In the genomic region with DNA sequence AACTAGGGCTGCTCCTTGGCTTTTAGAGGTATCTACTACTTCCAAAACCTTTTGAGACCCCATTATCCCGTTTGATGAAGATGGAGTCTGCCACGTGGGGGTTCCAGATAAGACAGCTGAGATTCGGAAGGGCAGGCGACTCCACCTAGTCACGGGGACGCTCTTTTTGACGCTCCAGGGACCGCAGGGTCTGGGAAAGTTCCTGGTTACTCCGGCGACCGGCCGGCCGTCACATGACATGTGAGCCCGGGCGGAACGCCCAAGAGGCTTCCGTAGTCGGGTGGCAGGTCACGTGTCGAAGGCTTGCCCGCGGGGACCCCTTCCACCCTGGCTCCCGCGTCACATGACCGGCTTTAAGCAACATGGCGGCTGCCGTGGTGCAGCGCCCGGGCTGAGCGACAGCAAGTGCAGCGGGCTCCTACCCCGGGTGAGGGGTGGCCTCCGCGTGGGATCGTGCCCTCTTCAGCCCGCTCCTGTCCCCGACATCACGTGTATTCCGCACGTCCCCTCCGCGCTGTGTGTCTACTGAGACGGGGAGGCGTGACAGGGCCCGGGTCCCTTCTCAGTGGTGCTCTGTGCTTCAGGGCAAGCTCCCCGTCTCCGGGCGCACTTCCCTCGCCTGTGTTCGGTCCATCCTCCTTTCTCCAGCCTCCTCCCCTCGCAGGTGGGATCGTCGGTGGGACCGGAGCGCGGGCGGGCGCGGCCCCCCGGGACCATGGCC, we compare ENCODE assay signal across 1 cellular context.
TF ChIP-seq lines count a peak whose summit lies in the region.

A gene with protein sequence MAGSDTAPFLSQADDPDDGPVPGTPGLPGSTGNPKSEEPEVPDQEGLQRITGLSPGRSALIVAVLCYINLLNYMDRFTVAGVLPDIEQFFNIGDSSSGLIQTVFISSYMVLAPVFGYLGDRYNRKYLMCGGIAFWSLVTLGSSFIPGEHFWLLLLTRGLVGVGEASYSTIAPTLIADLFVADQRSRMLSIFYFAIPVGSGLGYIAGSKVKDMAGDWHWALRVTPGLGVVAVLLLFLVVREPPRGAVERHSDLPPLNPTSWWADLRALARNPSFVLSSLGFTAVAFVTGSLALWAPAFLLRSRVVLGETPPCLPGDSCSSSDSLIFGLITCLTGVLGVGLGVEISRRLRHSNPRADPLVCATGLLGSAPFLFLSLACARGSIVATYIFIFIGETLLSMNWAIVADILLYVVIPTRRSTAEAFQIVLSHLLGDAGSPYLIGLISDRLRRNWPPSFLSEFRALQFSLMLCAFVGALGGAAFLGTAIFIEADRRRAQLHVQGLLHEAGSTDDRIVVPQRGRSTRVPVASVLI (plus strand): TSS at position 342 of the 721 bp plus-strand sequence. CDS start 374 bp downstream, at position 716.

TF ChIP-seq in HepG2, 621 proteins besides CTCF, POLR2A, EP300 and RAD21 (continued from another document and continues in another):
- TF ChIP-seq, protein P1, sequence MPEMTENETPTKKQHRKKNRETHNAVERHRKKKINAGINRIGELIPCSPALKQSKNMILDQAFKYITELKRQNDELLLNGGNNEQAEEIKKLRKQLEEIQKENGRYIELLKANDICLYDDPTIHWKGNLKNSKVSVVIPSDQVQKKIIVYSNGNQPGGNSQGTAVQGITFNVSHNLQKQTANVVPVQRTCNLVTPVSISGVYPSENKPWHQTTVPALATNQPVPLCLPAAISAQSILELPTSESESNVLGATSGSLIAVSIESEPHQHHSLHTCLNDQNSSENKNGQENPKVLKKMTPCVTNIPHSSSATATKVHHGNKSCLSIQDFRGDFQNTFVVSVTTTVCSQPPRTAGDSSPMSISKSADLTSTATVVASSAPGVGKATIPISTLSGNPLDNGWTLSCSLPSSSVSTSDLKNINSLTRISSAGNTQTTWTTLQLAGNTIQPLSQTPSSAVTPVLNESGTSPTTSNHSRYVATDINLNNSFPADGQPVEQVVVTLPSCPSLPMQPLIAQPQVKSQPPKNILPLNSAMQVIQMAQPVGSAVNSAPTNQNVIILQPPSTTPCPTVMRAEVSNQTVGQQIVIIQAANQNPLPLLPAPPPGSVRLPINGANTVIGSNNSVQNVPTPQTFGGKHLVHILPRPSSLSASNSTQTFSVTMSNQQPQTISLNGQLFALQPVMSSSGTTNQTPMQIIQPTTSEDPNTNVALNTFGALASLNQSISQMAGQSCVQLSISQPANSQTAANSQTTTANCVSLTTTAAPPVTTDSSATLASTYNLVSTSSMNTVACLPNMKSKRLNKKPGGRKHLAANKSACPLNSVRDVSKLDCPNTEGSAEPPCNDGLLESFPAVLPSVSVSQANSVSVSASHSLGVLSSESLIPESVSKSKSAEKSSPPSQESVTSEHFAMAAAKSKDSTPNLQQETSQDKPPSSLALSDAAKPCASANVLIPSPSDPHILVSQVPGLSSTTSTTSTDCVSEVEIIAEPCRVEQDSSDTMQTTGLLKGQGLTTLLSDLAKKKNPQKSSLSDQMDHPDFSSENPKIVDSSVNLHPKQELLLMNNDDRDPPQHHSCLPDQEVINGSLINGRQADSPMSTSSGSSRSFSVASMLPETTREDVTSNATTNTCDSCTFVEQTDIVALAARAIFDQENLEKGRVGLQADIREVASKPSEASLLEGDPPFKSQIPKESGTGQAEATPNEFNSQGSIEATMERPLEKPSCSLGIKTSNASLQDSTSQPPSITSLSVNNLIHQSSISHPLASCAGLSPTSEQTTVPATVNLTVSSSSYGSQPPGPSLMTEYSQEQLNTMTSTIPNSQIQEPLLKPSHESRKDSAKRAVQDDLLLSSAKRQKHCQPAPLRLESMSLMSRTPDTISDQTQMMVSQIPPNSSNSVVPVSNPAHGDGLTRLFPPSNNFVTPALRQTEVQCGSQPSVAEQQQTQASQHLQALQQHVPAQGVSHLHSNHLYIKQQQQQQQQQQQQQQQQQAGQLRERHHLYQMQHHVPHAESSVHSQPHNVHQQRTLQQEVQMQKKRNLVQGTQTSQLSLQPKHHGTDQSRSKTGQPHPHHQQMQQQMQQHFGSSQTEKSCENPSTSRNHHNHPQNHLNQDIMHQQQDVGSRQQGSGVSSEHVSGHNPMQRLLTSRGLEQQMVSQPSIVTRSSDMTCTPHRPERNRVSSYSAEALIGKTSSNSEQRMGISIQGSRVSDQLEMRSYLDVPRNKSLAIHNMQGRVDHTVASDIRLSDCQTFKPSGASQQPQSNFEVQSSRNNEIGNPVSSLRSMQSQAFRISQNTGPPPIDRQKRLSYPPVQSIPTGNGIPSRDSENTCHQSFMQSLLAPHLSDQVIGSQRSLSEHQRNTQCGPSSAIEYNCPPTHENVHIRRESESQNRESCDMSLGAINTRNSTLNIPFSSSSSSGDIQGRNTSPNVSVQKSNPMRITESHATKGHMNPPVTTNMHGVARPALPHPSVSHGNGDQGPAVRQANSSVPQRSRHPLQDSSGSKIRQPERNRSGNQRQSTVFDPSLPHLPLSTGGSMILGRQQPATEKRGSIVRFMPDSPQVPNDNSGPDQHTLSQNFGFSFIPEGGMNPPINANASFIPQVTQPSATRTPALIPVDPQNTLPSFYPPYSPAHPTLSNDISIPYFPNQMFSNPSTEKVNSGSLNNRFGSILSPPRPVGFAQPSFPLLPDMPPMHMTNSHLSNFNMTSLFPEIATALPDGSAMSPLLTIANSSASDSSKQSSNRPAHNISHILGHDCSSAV (CRISPR knock-in tag; IDR thresholded peaks at IDR 0.05; ENCODE audit: borderline replicate concordance), result no peak
- TF ChIP-seq, protein P2, sequence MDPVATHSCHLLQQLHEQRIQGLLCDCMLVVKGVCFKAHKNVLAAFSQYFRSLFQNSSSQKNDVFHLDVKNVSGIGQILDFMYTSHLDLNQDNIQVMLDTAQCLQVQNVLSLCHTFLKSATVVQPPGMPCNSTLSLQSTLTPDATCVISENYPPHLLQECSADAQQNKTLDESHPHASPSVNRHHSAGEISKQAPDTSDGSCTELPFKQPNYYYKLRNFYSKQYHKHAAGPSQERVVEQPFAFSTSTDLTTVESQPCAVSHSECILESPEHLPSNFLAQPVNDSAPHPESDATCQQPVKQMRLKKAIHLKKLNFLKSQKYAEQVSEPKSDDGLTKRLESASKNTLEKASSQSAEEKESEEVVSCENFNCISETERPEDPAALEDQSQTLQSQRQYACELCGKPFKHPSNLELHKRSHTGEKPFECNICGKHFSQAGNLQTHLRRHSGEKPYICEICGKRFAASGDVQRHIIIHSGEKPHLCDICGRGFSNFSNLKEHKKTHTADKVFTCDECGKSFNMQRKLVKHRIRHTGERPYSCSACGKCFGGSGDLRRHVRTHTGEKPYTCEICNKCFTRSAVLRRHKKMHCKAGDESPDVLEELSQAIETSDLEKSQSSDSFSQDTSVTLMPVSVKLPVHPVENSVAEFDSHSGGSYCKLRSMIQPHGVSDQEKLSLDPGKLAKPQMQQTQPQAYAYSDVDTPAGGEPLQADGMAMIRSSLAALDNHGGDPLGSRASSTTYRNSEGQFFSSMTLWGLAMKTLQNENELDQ (CRISPR knock-in tag; IDR thresholded peaks at IDR 0.05; ENCODE audit: borderline replicate concordance), result no peak
- TF ChIP-seq HIVEP1 (CRISPR knock-in tag; IDR thresholded peaks at IDR 0.05) (peak; percentile 98), PRMT3 (CRISPR knock-in tag; IDR thresholded peaks at IDR 0.05; ENCODE audit: borderline replicate concordance, low read depth) (no peak), DR1 (CRISPR knock-in tag; IDR thresholded peaks at IDR 0.05) (peak; percentile 90), ZNF883 (CRISPR knock-in tag; IDR thresholded peaks at IDR 0.05; ENCODE audit: not compliant biosample characterization) (peak; percentile 91), ZNF556 (CRISPR knock-in tag; IDR thresholded peaks at IDR 0.05; ENCODE audit: borderline replicate concordance) (peak; percentile 91; the same call in 1 of the 2 replicates), PPARG (CRISPR knock-in tag; conservative IDR thresholded peaks at IDR 0.05) (0 out of 2 replicates have a peak, but pooled peaks have one; percentile 29), TEAD3 (CRISPR knock-in tag; optimal IDR thresholded peaks at IDR 0.05; ENCODE audit: borderline replicate concordance) (peak; percentile 65), ATM (IDR thresholded peaks at IDR 0.05; ENCODE audit: borderline replicate concordance) (no peak), PAWR (CRISPR knock-in tag; IDR thresholded peaks at IDR 0.05; ENCODE audit: borderline replicate concordance) (0 out of 2 replicates have a peak, but pooled peaks have one; percentile 58), CHD2 (IDR thresholded peaks at IDR 0.05; ENCODE audit: low read depth, low read length) (no peak), STAT5B (CRISPR knock-in tag; IDR thresholded peaks at IDR 0.05) (peak; percentile 57; the same call in 1 of the 2 replicates), RFX1 (IDR thresholded peaks at IDR 0.05) (peak; percentile 71; the same call in 1 of the 2 replicates), MBNL3 (CRISPR knock-in tag; conservative IDR thresholded peaks at IDR 0.05) (no peak), IKZF1 (IDR thresholded peaks at IDR 0.05) (no peak), SMYD3 (CRISPR knock-in tag; IDR thresholded peaks at IDR 0.05) (no peak; the same call in 1 of the 2 replicates), ZNF180 (CRISPR knock-in tag; IDR thresholded peaks at IDR 0.05; ENCODE audit: borderline replicate concordance, low read depth) (peak; percentile 96; the same call in 1 of the 2 replicates), XRCC5 (optimal IDR thresholded peaks at IDR 0.05; ENCODE audit: low read length) (peak; percentile 77), GZF1 (CRISPR knock-in tag; IDR thresholded peaks at IDR 0.05) (no peak), CREB1 (IDR thresholded peaks at IDR 0.05) (peak; percentile 88), CREB1 (CRISPR knock-in tag; IDR thresholded peaks at IDR 0.05) (no peak), ZFP90 (CRISPR knock-in tag; IDR thresholded peaks at IDR 0.05; ENCODE audit: borderline replicate concordance) (peak; percentile 94), ZNF563 (CRISPR knock-in tag; IDR thresholded peaks at IDR 0.05) (peak; percentile 60; the same call in 1 of the 2 replicates), ARNT (IDR thresholded peaks at IDR 0.05) (no peak), ZNF7 (CRISPR knock-in tag; IDR thresholded peaks at IDR 0.05) (no peak), POLR2G (IDR thresholded peaks at IDR 0.05; ENCODE audit: low read depth, low read length) (peak; percentile 92), RORA (CRISPR knock-in tag; IDR thresholded peaks at IDR 0.05) (no peak), FOXK2 (IDR thresholded peaks at IDR 0.05) (peak; percentile 87; the same call in 1 of the 2 replicates), ZSCAN31 (CRISPR knock-in tag; IDR thresholded peaks at IDR 0.05; ENCODE audit: low read depth) (peak; percentile 97), FOXA3 (CRISPR knock-in tag; IDR thresholded peaks at IDR 0.05) (peak; percentile 85), SAFB2 (CRISPR knock-in tag; IDR thresholded peaks at IDR 0.05; ENCODE audit: borderline replicate concordance, low read depth) (0 out of 2 replicates have a peak, but pooled peaks have one; percentile 61), DPF2 (CRISPR knock-in tag; IDR thresholded peaks at IDR 0.05; ENCODE audit: borderline replicate concordance, low read depth) (no peak), NR1H2 (CRISPR knock-in tag; IDR thresholded peaks at IDR 0.05; ENCODE audit: borderline replicate concordance, low read depth) (no peak), GTF3A (CRISPR knock-in tag; conservative IDR thresholded peaks at IDR 0.05) (peak; percentile 90; the same call in 1 of the 2 replicates), ZNF607 (CRISPR knock-in tag; IDR thresholded peaks at IDR 0.05; ENCODE audit: borderline replicate concordance) (peak; percentile 98), GABPB1 (CRISPR knock-in tag; IDR thresholded peaks at IDR 0.05) (peak; percentile 93)
- TF ChIP-seq, protein P3, sequence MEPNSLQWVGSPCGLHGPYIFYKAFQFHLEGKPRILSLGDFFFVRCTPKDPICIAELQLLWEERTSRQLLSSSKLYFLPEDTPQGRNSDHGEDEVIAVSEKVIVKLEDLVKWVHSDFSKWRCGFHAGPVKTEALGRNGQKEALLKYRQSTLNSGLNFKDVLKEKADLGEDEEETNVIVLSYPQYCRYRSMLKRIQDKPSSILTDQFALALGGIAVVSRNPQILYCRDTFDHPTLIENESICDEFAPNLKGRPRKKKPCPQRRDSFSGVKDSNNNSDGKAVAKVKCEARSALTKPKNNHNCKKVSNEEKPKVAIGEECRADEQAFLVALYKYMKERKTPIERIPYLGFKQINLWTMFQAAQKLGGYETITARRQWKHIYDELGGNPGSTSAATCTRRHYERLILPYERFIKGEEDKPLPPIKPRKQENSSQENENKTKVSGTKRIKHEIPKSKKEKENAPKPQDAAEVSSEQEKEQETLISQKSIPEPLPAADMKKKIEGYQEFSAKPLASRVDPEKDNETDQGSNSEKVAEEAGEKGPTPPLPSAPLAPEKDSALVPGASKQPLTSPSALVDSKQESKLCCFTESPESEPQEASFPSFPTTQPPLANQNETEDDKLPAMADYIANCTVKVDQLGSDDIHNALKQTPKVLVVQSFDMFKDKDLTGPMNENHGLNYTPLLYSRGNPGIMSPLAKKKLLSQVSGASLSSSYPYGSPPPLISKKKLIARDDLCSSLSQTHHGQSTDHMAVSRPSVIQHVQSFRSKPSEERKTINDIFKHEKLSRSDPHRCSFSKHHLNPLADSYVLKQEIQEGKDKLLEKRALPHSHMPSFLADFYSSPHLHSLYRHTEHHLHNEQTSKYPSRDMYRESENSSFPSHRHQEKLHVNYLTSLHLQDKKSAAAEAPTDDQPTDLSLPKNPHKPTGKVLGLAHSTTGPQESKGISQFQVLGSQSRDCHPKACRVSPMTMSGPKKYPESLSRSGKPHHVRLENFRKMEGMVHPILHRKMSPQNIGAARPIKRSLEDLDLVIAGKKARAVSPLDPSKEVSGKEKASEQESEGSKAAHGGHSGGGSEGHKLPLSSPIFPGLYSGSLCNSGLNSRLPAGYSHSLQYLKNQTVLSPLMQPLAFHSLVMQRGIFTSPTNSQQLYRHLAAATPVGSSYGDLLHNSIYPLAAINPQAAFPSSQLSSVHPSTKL (CRISPR knock-in tag; IDR thresholded peaks at IDR 0.05), result peak; percentile 82
- TF ChIP-seq, protein P4, sequence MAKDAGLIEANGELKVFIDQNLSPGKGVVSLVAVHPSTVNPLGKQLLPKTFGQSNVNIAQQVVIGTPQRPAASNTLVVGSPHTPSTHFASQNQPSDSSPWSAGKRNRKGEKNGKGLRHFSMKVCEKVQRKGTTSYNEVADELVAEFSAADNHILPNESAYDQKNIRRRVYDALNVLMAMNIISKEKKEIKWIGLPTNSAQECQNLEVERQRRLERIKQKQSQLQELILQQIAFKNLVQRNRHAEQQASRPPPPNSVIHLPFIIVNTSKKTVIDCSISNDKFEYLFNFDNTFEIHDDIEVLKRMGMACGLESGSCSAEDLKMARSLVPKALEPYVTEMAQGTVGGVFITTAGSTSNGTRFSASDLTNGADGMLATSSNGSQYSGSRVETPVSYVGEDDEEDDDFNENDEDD (CRISPR knock-in tag; IDR thresholded peaks at IDR 0.05; ENCODE audit: borderline replicate concordance), result peak; percentile 91
- TF ChIP-seq, protein P5, sequence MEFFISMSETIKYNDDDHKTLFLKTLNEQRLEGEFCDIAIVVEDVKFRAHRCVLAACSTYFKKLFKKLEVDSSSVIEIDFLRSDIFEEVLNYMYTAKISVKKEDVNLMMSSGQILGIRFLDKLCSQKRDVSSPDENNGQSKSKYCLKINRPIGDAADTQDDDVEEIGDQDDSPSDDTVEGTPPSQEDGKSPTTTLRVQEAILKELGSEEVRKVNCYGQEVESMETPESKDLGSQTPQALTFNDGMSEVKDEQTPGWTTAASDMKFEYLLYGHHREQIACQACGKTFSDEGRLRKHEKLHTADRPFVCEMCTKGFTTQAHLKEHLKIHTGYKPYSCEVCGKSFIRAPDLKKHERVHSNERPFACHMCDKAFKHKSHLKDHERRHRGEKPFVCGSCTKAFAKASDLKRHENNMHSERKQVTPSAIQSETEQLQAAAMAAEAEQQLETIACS (CRISPR knock-in tag; IDR thresholded peaks at IDR 0.05), result peak; percentile 42
